Comparison of ENCODE assay signal across 8 cellular contexts in the genomic region with DNA sequence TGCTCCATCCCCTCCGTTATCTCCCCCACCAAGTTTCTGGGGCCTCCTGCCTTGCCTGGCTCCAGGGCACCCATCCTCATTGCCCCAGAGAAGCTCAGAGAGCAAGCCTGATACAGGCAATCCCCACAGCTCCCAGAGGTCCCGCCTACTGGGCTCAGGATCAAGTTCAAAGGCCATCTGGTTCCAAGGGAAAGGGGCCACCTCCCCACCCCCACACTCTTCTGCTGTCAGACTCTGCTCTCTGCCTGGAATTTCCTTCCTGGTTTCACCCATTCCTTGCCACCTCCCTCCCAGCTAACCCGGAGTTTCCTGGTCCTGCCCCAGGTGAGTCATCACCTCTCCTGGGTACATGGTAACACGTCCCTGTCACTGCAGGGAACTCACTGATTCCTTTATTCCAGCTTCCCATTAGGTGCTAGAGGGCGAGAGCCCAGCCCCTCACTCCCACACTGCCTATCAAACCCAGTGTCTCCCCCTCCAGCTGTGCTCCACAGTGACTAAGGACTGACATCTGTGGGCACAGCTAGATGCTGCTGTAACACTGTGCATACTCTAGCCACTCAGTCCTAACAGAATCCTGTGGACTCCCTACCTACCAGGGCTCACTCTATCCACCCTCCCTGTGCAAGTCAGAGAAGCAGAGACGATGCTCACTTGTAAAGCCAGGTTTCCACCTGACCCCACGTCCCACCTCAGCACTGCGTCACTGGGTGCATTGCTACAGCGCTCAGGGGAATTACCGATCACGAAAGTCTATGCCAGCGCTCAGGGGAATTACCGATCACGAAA.
DNase-seq lines count a peak whose midpoint lies in the region; ATAC-seq lines count a peak whose summit lies in the region.

No MANE protein-coding gene starts in this region.

- ATAC-seq in GM21786 (IDR thresholded peaks at IDR 0.05; ENCODE audit: unreplicated experiment), result peak; percentile 64

- DNase-seq in ELR (ENCODE audit: low read depth), result peak; percentile 43
- peak; percentile 14 for DNase-seq in RKO (ENCODE audit: low spot score)
- DNase-seq in kidney tubule cell (ENCODE audit: low spot score), result peak; percentile 97
- no peak for DNase-seq in globus pallidus (ENCODE audit: low spot score)
- DNase-seq in activated CD4-positive, alpha-beta T cell treated with anti-CD3 and anti-CD28 coated beads for 48 hours, result no peak
- no peak for DNase-seq in NCI-H1048 (lab: John Stamatoyannopoulos, UW)
- DNase-seq in NCI-H1436 (lab: John Stamatoyannopoulos, UW), result no peak

Comparison
In these comparisons a context has a peak if more than half of its experiments do, and no peak if none do; other contexts are left out.
1. DNase-seq: peak in ELR (single experiment), RKO (single experiment) and kidney tubule cell (single experiment); none in globus pallidus (single experiment), activated CD4-positive, alpha-beta T cell treated with anti-CD3 and anti-CD28 coated beads for 48 hours (single experiment), NCI-H1048 (single experiment) and NCI-H1436 (single experiment).